ENCODE assay signal across 23 cellular contexts in genomic region chr2:233446616-233447305, GRCh38.
A peak's percentile ranks its signal among the peaks of the same experiment; 100 is the strongest.
DNase-seq lines count a peak whose midpoint lies in the region; ATAC-seq, FAIRE-seq and TF ChIP-seq lines count a peak whose summit lies in the region.
"Had no signal": no experiment of that assay in that cellular context is flagged by ENCODE, and none has a peak within 500 bp of the region (broad histone marks: within the 10 kb centered on the region; RNA-seq: fewer than 3 reads in every experiment).

No MANE protein-coding gene starts in this region.

- no peaks in the 10 kb centered on the region for H3K27me3 ChIP-seq in K562 (ENCODE audit: control insufficient read depth in 2 of 2, insufficient read depth in 2 of 2, low read length in 2 of 2)
- H3K27me3 ChIP-seq in stomach: no peaks in the 10 kb centered on the region
- H3K27me3 ChIP-seq: cardiac muscle cell, sigmoid colon, vagina had no signal

- peak; percentile 38 for DNase-seq in Right ventricle myocardium superior
- DNase-seq in left ventricle myocardium superior: no peak
- no peak for DNase-seq in K562 (ENCODE audit: extremely low read depth in 1 of 4, low spot score in 3 of 4)
- DNase-seq in memory B cell (ENCODE audit: low spot score in 2 of 2): no peak
- no peak for DNase-seq in stomach
- no peak for DNase-seq in foreskin melanocyte
- DNase-seq: activated CD4-positive, alpha-beta T cell treated with anti-CD3 and anti-CD28 coated beads, Interleukin-2, amount 10 ng/mL, durations not matched to agents 7 days and 5 days; activated CD8-positive, alpha-beta memory T cell treated with anti-CD3 and anti-CD28 coated beads, Interleukin-2, amount 50 U/mL, for 4 hours; amygdala; HFFc6; NCI-H187; NCI-H2227 treated with DMSO at 0.1 percent for 48 hours; NCI-H774; occipital lobe; SHP77; sigmoid colon; substantia nigra had no signal

- H3K4me1 ChIP-seq in K562 (replicated peaks in 1 of 2; ENCODE audit: control insufficient read depth in 2 of 2, insufficient read depth in 2 of 2, low read length in 2 of 2) (peaks cover 2 to 14% of the 10 kb centered on the region in 2 experiments; a peak in 4 of 5 replicates), stomach (peaks cover 26 to 74% (median 47%) of the 10 kb centered on the region in 4 donors)
- H3K4me1 ChIP-seq: vagina had no signal

- H3K4me1 Mint-ChIP-seq in memory B cell: peaks cover 22% of the 10 kb centered on the region

- no peak overlapping the region for H3K4me2 ChIP-seq in K562 (ENCODE audit: insufficient read depth, low read length)

- in situ Hi-C loops in K562 (cut with MboI): no loop called here

- H3K36me3 Mint-ChIP-seq in memory B cell: peaks cover 45% of the 10 kb centered on the region

- POLR2A ChIA-PET in K562 (lab: Yijun Ruan, JAX): interaction anchor here (0.6 kb wide), 1 partner anchor 269 kb away, joined by 3 read pairs; no protein-coding TSS in a partner anchor

- H3K4me3 Mint-ChIP-seq in memory B cell: no peak overlapping the region
- H3K4me3 Mint-ChIP-seq: activated CD4-positive, alpha-beta T cell treated with anti-CD3 and anti-CD28 coated beads, Interleukin-2, amount 10 ng/mL, durations not matched to agents 7 days and 5 days; HFFc6 had no signal

- no peak for TF ChIP-seq EP300 in K562 (IDR thresholded peaks at IDR 0.05; ENCODE audit: low read length)
- TF ChIP-seq EP300 in stomach (IDR thresholded peaks at IDR 0.05): no peak

- no peak for TF ChIP-seq RAD21 in K562 (CRISPR knock-in tag; conservative IDR thresholded peaks at IDR 0.05 in 1 of 2, IDR thresholded peaks at IDR 0.05 in 1 of 2)

- H3K9me3 Mint-ChIP-seq in memory B cell: no peaks in the 10 kb centered on the region
- H3K9me3 Mint-ChIP-seq: activated CD4-positive, alpha-beta T cell treated with anti-CD3 and anti-CD28 coated beads, Interleukin-2, amount 10 ng/mL, durations not matched to agents 7 days and 5 days; HFFc6 had no signal

- CTCF ChIA-PET in K562 (lab: Yijun Ruan, JAX; ENCODE audit: low intra/inter-chr PET ratio): no interaction called here

- H3K9ac ChIP-seq in K562 (ENCODE audit: insufficient read depth in 1 of 2, low read depth in 2 of 2, low read length in 2 of 2): no peak overlapping the region

- no peak for TF ChIP-seq POLR2A in K562 (conservative IDR thresholded peaks at IDR 0.05)
- TF ChIP-seq POLR2A in stomach (IDR thresholded peaks at IDR 0.05): no peak

- no peak overlapping the region for H3K27ac ChIP-seq in K562 (ENCODE audit: extremely low read depth, low read depth, low read length)
- peak overlapping the region; percentile 1 to 81 (median 72) for H3K27ac ChIP-seq in stomach
- H3K27ac ChIP-seq: C4-2B, cardiac muscle cell, sigmoid colon, vagina had no signal

- ATAC-seq in Right ventricle myocardium superior (ENCODE audit: poor library complexity) (no peak), left ventricle myocardium superior (no peak), K562 (no peak), memory B cell (ENCODE audit: low read depth) (no peak), HG03354 (IDR thresholded peaks at IDR 0.05; ENCODE audit: poor library complexity, severe bottlenecking, unreplicated experiment) (no peak), HG03045 (IDR thresholded peaks at IDR 0.05; ENCODE audit: unreplicated experiment) (no peak)

- BruUV-seq in K562 (replicated peaks; lab: Mats Ljungman, UMichigan): no TSS peak

- no peak overlapping the region for H3K4me3 ChIP-seq in K562
- H3K4me3 ChIP-seq in stomach: no peak overlapping the region
- H3K4me3 ChIP-seq: cardiac muscle cell, sigmoid colon, vagina had no signal

- TF ChIP-seq CTCF in K562 (IDR thresholded peaks at IDR 0.05 in 2 of 3, conservative IDR thresholded peaks at IDR 0.05 in 1 of 3; ENCODE audit: insufficient read depth in 2 of 3, low read depth in 1 of 3, low read length in 3 of 3): no peak
- no peak for TF ChIP-seq CTCF in stomach (IDR thresholded peaks at IDR 0.05)

- WGBS in K562 (ENCODE audit: insufficient coverage, low coverage, missing lambda C conversion rate): 90% methylated on average over 6 of the region's 36 CpGs
- 73 to 87% (median 78%) methylated on average over 27 to 36 of the region's 36 CpGs for WGBS in stomach, 5 donors

- H3K27ac Mint-ChIP-seq in memory B cell: peak overlapping the region; percentile 50
- H3K27ac Mint-ChIP-seq: activated CD4-positive, alpha-beta T cell treated with anti-CD3 and anti-CD28 coated beads, Interleukin-2, amount 10 ng/mL, durations not matched to agents 7 days and 5 days; HFFc6 had no signal

- peaks cover 44% of the 10 kb centered on the region; the same call in 2 of the 3 replicates for H3K36me3 ChIP-seq in K562 (ENCODE audit: control insufficient read depth, insufficient read depth, low read length)
- peaks cover 77 to 98% (median 93%) of the 10 kb centered on the region in 4 donors for H3K36me3 ChIP-seq in stomach

- no peaks in the 10 kb centered on the region for H3K9me3 ChIP-seq in K562 (replicated peaks; ENCODE audit: control insufficient read depth, insufficient read depth, low read depth, low read length)
- H3K9me3 ChIP-seq in stomach: no peaks in the 10 kb centered on the region
- H3K9me3 ChIP-seq: sigmoid colon, vagina had no signal

- H3K79me2 ChIP-seq in K562 (ENCODE audit: control insufficient read depth, insufficient read depth, low read length): no peaks in the 10 kb centered on the region

- H3K27me3 Mint-ChIP-seq in memory B cell: no peaks in the 10 kb centered on the region
- H3K27me3 Mint-ChIP-seq: activated CD4-positive, alpha-beta T cell treated with anti-CD3 and anti-CD28 coated beads, Interleukin-2, amount 10 ng/mL, durations not matched to agents 7 days and 5 days had no signal

- intact Hi-C loops in Right ventricle myocardium superior (cut with DNase I): no loop called here
- intact Hi-C loops in left ventricle myocardium superior (cut with micrococcal nuclease): loop anchor here (10.0 kb wide), 1 partner anchor 92 kb away; the partner anchor contains the start of gene DGKD
- intact Hi-C loops in K562 (cut with micrococcal nuclease): loop anchor here (10.0 kb wide), 1 partner anchor 182 kb away; no protein-coding TSS in a partner anchor
- intact Hi-C loops in stomach (cut with DNase I; ENCODE audit: low total_unique reads): loop anchor here (10.0 kb wide), 1 partner anchor 92 kb away; the partner anchor contains the start of gene DGKD

- H3K9me1 ChIP-seq in K562 (ENCODE audit: control insufficient read depth, insufficient read depth, low read length): no peaks in the 10 kb centered on the region

- no peaks in the 10 kb centered on the region for H4K20me1 ChIP-seq in K562 (replicated peaks; ENCODE audit: control insufficient read depth, insufficient read depth, low read length)

- no peak overlapping the region for H2AFZ ChIP-seq in K562 (ENCODE audit: low read depth, low read length)

- FAIRE-seq in K562 (lab: Jason Lieb, UNC): no peak
- FAIRE-seq: TTC549 had no signal

TF ChIP-seq in K562, 482 proteins besides CTCF, POLR2A, EP300 and RAD21:
- TF ChIP-seq MEIS2 (IDR thresholded peaks at IDR 0.05; ENCODE audit: partially characterized antibody) (no peak), ZNF316 (IDR thresholded peaks at IDR 0.05) (peak; percentile 32; the same call in 1 of the 2 replicates), ZNF280B (CRISPR knock-in tag; IDR thresholded peaks at IDR 0.05) (no peak), PCBP1 (IDR thresholded peaks at IDR 0.05; ENCODE audit: low read depth, low read length, poor library complexity, severe bottlenecking) (no peak), CREB3 (tag; conservative IDR thresholded peaks at IDR 0.05; ENCODE audit: low read depth) (no peak), KAT8 (IDR thresholded peaks at IDR 0.05; ENCODE audit: low read depth) (no peak), MAFK (IDR thresholded peaks at IDR 0.05; ENCODE audit: low read length) (peak; percentile 20; the same call in 1 of the 2 replicates), ELK3 (CRISPR knock-in tag; IDR thresholded peaks at IDR 0.05) (no peak), C11orf30 (IDR thresholded peaks at IDR 0.05; ENCODE audit: low read depth) (peak; percentile 35; the same call in 1 of the 2 replicates), ZNF384 (IDR thresholded peaks at IDR 0.05; ENCODE audit: low read depth, low read length) (no peak), PHF21A (IDR thresholded peaks at IDR 0.05; ENCODE audit: borderline replicate concordance, low read depth) (no peak)
TF ChIP-seq in K562: peak in this region for 3.
